ENCODE assay signal across 10 cellular contexts in genomic region chr6:2848851-2849250, GRCh38. TPM values are rescaled to one million over a fixed set of nuclear protein-coding genes. Genes with fewer than 3 reads are reported as not detected.
DNase-seq lines count a peak whose midpoint lies in the region; ATAC-seq and TF ChIP-seq lines count a peak whose summit lies in the region.
"Had no signal": no experiment of that assay in that cellular context is flagged by ENCODE, and none has a peak within 500 bp of the region (broad histone marks: within the 10 kb centered on the region; RNA-seq: fewer than 3 reads in every experiment).

No MANE protein-coding gene starts in this region.

- no peaks in the 10 kb centered on the region; the same call in 1 of the 2 replicates for H3K27me3 Mint-ChIP-seq in HFFc6 (ENCODE audit: insufficient read depth)

- DNase-seq in effector CD4-positive, alpha-beta T cell: peak; percentile 58
- DNase-seq in stimulated activated CD8-positive, alpha-beta memory T cell treated with anti-CD3 and anti-CD28 coated beads, Interleukin-4, amount 100 ng/mL, for 48 hours: peak; percentile 75
- no peak for DNase-seq in HFFc6
- no peak for DNase-seq in DMS114 treated with DMSO at 0.1 percent for 48 hours (lab: John Stamatoyannopoulos, UW; ENCODE audit: unreplicated experiment)
- no peak for DNase-seq in hippocampal formation (lab: John Stamatoyannopoulos, UW)
- DNase-seq: adrenal gland, hypothalamus had no signal

- H3K36me3 Mint-ChIP-seq in HFFc6 (ENCODE audit: low read depth): no peaks in the 10 kb centered on the region

- no peak for TF ChIP-seq CTCF in HFFc6 (IDR thresholded peaks at IDR 0.05)

- H3K9me3 Mint-ChIP-seq in HFFc6: no peaks in the 10 kb centered on the region

- no peak overlapping the region for H3K27ac Mint-ChIP-seq in HFFc6

- no peak overlapping the region for H3K4me3 Mint-ChIP-seq in HFFc6

- H3K4me1 Mint-ChIP-seq in HFFc6 (ENCODE audit: low read depth): peaks cover 41% of the 10 kb centered on the region

- peak; percentile 53 for ATAC-seq in HG03354 (IDR thresholded peaks at IDR 0.05; ENCODE audit: poor library complexity, severe bottlenecking, unreplicated experiment)
- ATAC-seq in activated CD4-positive, CD25-positive, alpha-beta regulatory T cell treated with anti-CD3 and anti-CD28 coated beads, Interleukin-2, amount 50 U/mL, for 24 hours: peak; percentile 52 to 61
- no peak for ATAC-seq in GM19467 (IDR thresholded peaks at IDR 0.05; ENCODE audit: unreplicated experiment)

RNA-seq across cellular contexts. Expression of gene SERPINB1, which starts 7.2 kb away (rescaled TPM):
- total RNA-seq in HFFc6 (2021; fragmentation: NEBNext Ultra II Directional; extraction: Animal tissue kit (Norgen Biotek cat#: 25700)): 10 to 100 TPM; 21.1 to 39.2 (median 29.3) TPM

RNA-seq across cellular contexts. Expression of gene SERPINB9, which starts 54.3 kb away (rescaled TPM):
- total RNA-seq in HFFc6 (2021; fragmentation: NEBNext Ultra II Directional; extraction: Animal tissue kit (Norgen Biotek cat#: 25700)): 1 to 10 TPM in 3 of 6 experiments, under 1 TPM in 3; 0.73 to 1.4 (median 1.1) TPM

Comparison
In these comparisons a context has a peak if more than half of its experiments do, and no peak if none do; other contexts are left out.
1. DNase-seq: peak in effector CD4-positive, alpha-beta T cell (single experiment) and stimulated activated CD8-positive, alpha-beta memory T cell treated with anti-CD3 and anti-CD28 coated beads, Interleukin-4, amount 100 ng/mL, for 48 hours (single experiment); none in HFFc6 (single experiment), DMS114 treated with DMSO at 0.1 percent for 48 hours (single experiment) and hippocampal formation (0 of 2).